In genomic region chr2:80073134-80073561, GRCh38 we compare ENCODE assay signal across 7 cellular contexts.
DNase-seq lines count a peak whose midpoint lies in the region; ATAC-seq, FAIRE-seq and TF ChIP-seq lines count a peak whose summit lies in the region.

No MANE protein-coding gene starts in this region.

- H3F3A ChIP-seq in DOHH2 (ENCODE audit: control insufficient read depth, insufficient read depth) = no peaks in the 10 kb centered on the region

- TF ChIP-seq CTCF in DOHH2 (IDR thresholded peaks at IDR 0.05; ENCODE audit: low read depth, low read length, poor library complexity, severe bottlenecking) (peak; percentile 68), LNCaP clone FGC (IDR thresholded peaks at IDR 0.05; ENCODE audit: control insufficient read depth, extremely low read depth, insufficient read depth) (peak; percentile 69), endothelial cell of umbilical vein (IDR thresholded peaks at IDR 0.05; ENCODE audit: extremely low read depth in 1 of 2, insufficient read depth in 1 of 2, low read depth in 1 of 2, low read length in 2 of 2) (peak; percentile 31 to 44), mesothelial cell of epicardium (IDR thresholded peaks at IDR 0.05; ENCODE audit: unreplicated experiment) (peak; percentile 65)

- H4K20me1 ChIP-seq in DOHH2 (ENCODE audit: control insufficient read depth, insufficient read depth, low read depth, low read length) = no peaks in the 10 kb centered on the region
- H4K20me1 ChIP-seq in endothelial cell of umbilical vein (replicated peaks; ENCODE audit: control insufficient read depth, extremely low read depth, insufficient read depth, low read length) = no peaks in the 10 kb centered on the region

- H3K27ac ChIP-seq in DOHH2 (ENCODE audit: low read depth, low read length) (no peak overlapping the region), endothelial cell of umbilical vein (ENCODE audit: insufficient read depth, low read depth, low read length) (no peak overlapping the region)

- dilution Hi-C loops in endothelial cell of umbilical vein (cut with MboI; ENCODE audit: extremely low pct_ligation_motif_present, low sequenced_read_pairs) = no loop called here

- FAIRE-seq in endothelial cell of umbilical vein (lab: Jason Lieb, UNC) = no peak

- no TSS peak for BruUV-seq in endothelial cell of umbilical vein (replicated peaks; lab: Mats Ljungman, UMichigan)

- no peaks in the 10 kb centered on the region for H3K36me3 ChIP-seq in DOHH2 (ENCODE audit: control insufficient read depth, low read length)
- H3K36me3 ChIP-seq in endothelial cell of umbilical vein (ENCODE audit: control insufficient read depth in 2 of 2, extremely low read depth in 1 of 2, insufficient read depth in 2 of 2, low read length in 2 of 2) = no peaks in the 10 kb centered on the region

- TF ChIP-seq POLR2A in endothelial cell of umbilical vein (IDR thresholded peaks at IDR 0.05; ENCODE audit: low read depth, low read length) = no peak

- H3K9me3 Mint-ChIP-seq in mesothelial cell of epicardium = peaks cover 3% of the 10 kb centered on the region

- peaks cover 29% of the 10 kb centered on the region for H3K4me1 Mint-ChIP-seq in mesothelial cell of epicardium

- H3K27me3 ChIP-seq in DOHH2 (ENCODE audit: control insufficient read depth, low read length) = no peaks in the 10 kb centered on the region
- H3K27me3 ChIP-seq in endothelial cell of umbilical vein (ENCODE audit: control insufficient read depth in 2 of 2, insufficient read depth in 2 of 2, low read length in 2 of 2) = no peaks in the 10 kb centered on the region

- ATAC-seq in GM21360 (IDR thresholded peaks at IDR 0.05; ENCODE audit: unreplicated experiment) = peak; percentile 66

- no peak overlapping the region for H3K9ac ChIP-seq in endothelial cell of umbilical vein (replicated peaks; ENCODE audit: extremely low read depth, insufficient read depth, low read length)

- no peak overlapping the region for H3K4me3 Mint-ChIP-seq in mesothelial cell of epicardium

- intact Hi-C loops in endothelial cell of umbilical vein (cut with micrococcal nuclease) = no loop called here

- no peak overlapping the region for H2AFZ ChIP-seq in endothelial cell of umbilical vein (ENCODE audit: low read depth, low read length)

- no peak overlapping the region for H3K4me2 ChIP-seq in DOHH2 (ENCODE audit: low read length)
- no peak overlapping the region for H3K4me2 ChIP-seq in endothelial cell of umbilical vein (ENCODE audit: insufficient read depth, low read length)

- CTCF ChIA-PET in endothelial cell of umbilical vein (lab: Charles Lee) = interaction anchor here (1.7 kb wide), 1 partner anchor 426 kb away, joined by 21 read pairs; no protein-coding TSS in a partner anchor

- no peaks in the 10 kb centered on the region for H3K9me1 ChIP-seq in endothelial cell of umbilical vein (replicated peaks; ENCODE audit: control insufficient read depth, extremely low read depth, insufficient read depth, low read length)

- no peaks in the 10 kb centered on the region for H3K36me3 Mint-ChIP-seq in mesothelial cell of epicardium

- H3K4me1 ChIP-seq in DOHH2 (ENCODE audit: control insufficient read depth, low read length) = no peaks in the 10 kb centered on the region
- no peaks in the 10 kb centered on the region for H3K4me1 ChIP-seq in endothelial cell of umbilical vein (ENCODE audit: control insufficient read depth, extremely low read depth, insufficient read depth, low read length)

- peaks cover 14% of the 10 kb centered on the region for H3K27me3 Mint-ChIP-seq in mesothelial cell of epicardium (ENCODE audit: low read depth)

- no peaks in the 10 kb centered on the region for H3K9me2 ChIP-seq in DOHH2 (replicated peaks; ENCODE audit: control insufficient read depth, low read length)

- DNase-seq in LNCaP clone FGC (ENCODE audit: low read depth) = peak; percentile 36
- DNase-seq in SHP77 (lab: John Stamatoyannopoulos, UW) = peak; percentile 38 to 57
- DNase-seq in endothelial cell of umbilical vein (ENCODE audit: low read depth, low spot score) = peak; percentile 16
- peak in 1 of 2 experiments; percentile 42 for DNase-seq in mesothelial cell of epicardium (ENCODE audit: low spot score in 2 of 2, unreplicated experiment in 2 of 2)
- no peak for DNase-seq in NCI-H226

- H3K9me3 ChIP-seq in DOHH2 (ENCODE audit: control insufficient read depth, insufficient read depth, low read length) = no peaks in the 10 kb centered on the region
- no peaks in the 10 kb centered on the region for H3K9me3 ChIP-seq in endothelial cell of umbilical vein (replicated peaks; ENCODE audit: control insufficient read depth, insufficient read depth, low read length)

- H3K4me3 ChIP-seq in DOHH2 (ENCODE audit: low read length) (no peak overlapping the region), LNCaP clone FGC (ENCODE audit: low read depth, low read length) (no peak overlapping the region), endothelial cell of umbilical vein (replicated peaks in 1 of 3; ENCODE audit: insufficient read depth in 1 of 3, low read depth in 1 of 3, low read length in 3 of 3) (no peak overlapping the region)

- POLR2A ChIA-PET in endothelial cell of umbilical vein (lab: Charles Lee) = no interaction called here

- H3K79me2 ChIP-seq in DOHH2 (ENCODE audit: control insufficient read depth, low read length) = no peaks in the 10 kb centered on the region
- no peaks in the 10 kb centered on the region for H3K79me2 ChIP-seq in endothelial cell of umbilical vein (ENCODE audit: control insufficient read depth, insufficient read depth, low read length)

- no peak overlapping the region for H3K27ac Mint-ChIP-seq in mesothelial cell of epicardium

TF ChIP-seq in endothelial cell of umbilical vein, 7 proteins besides CTCF, POLR2A, EP300 and RAD21:
- TF ChIP-seq, protein P1, sequence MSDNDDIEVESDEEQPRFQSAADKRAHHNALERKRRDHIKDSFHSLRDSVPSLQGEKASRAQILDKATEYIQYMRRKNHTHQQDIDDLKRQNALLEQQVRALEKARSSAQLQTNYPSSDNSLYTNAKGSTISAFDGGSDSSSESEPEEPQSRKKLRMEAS (IDR thresholded peaks at IDR 0.05; ENCODE audit: insufficient read depth, insufficient read length) = no peak
- TF ChIP-seq MYC (IDR thresholded peaks at IDR 0.05; ENCODE audit: low read depth, low read length) (no peak), JUN (IDR thresholded peaks at IDR 0.05; ENCODE audit: borderline replicate concordance, insufficient read depth, insufficient read length, low read depth) (no peak), POLR2AphosphoS5 (IDR thresholded peaks at IDR 0.05; ENCODE audit: insufficient read depth, low read depth, low read length) (no peak), EZH2 (IDR thresholded peaks at IDR 0.05; ENCODE audit: borderline replicate concordance, low read depth, low read length, severe bottlenecking) (no peak), FOS (IDR thresholded peaks at IDR 0.05; ENCODE audit: borderline replicate concordance, insufficient read depth, low read length) (no peak), GATA2 (IDR thresholded peaks at IDR 0.05; ENCODE audit: insufficient read depth, insufficient read length, low read depth, low read length) (no peak)
TF ChIP-seq in endothelial cell of umbilical vein: peak in this region for 0.
